Comparison of ENCODE assay signal across 29 cellular contexts in genomic region chr2:234929002-234929401, GRCh38.
"Had no signal": no experiment of that assay in that cellular context is flagged by ENCODE, and none has a peak within 500 bp of the region (broad histone marks: within the 10 kb centered on the region; RNA-seq: fewer than 3 reads in every experiment).

No MANE protein-coding gene starts in this region.

- H3K9me3 ChIP-seq: neutrophil, ovary, psoas muscle, right lobe of liver, thoracic aorta, thyroid gland, upper lobe of left lung, vagina had no signal

- H2AFZ ChIP-seq: neural progenitor cell, parathyroid adenoma had no signal

- H3K36me3 Mint-ChIP-seq: natural killer cell; neural progenitor cell; stimulated activated effector memory CD8-positive, alpha-beta T cell treated with anti-CD3 and anti-CD28 coated beads, Interleukin-12 subunit alpha, Interleukin-12 subunit beta, amount 100 ng/mL, for 72 hours; stimulated activated naive B cell treated with anti-CD40 and anti-IgM and Interleukin-4, amounts not matched to agents 10 μg/mL and 1 μg/mL and 100 μg/mL, for 72 hours had no signal

- H3K36me3 ChIP-seq: neural progenitor cell, neutrophil, ovary, right lobe of liver, sigmoid colon, stomach, thoracic aorta, thyroid gland, tibial nerve, upper lobe of left lung, vagina had no signal

- H3K4me3 ChIP-seq: neural progenitor cell, ovary, psoas muscle, right lobe of liver, sigmoid colon, stomach, thoracic aorta, thyroid gland, tibial nerve, upper lobe of left lung, vagina had no signal

- H3K9me3 Mint-ChIP-seq: natural killer cell; stimulated activated effector memory CD8-positive, alpha-beta T cell treated with anti-CD3 and anti-CD28 coated beads, Interleukin-12 subunit alpha, Interleukin-12 subunit beta, amount 100 ng/mL, for 72 hours; stimulated activated naive B cell treated with anti-CD40 and anti-IgM and Interleukin-4, amounts not matched to agents 10 μg/mL and 1 μg/mL and 100 μg/mL, for 72 hours; stimulated activated naive CD8-positive, alpha-beta T cell treated with anti-CD3 and anti-CD28 coated beads, Interleukin-15, Interleukin-2, amounts not matched to agents 100 ng/mL and 50 ng/mL, for 24 hours had no signal

- ATAC-seq: natural killer cell; psoas muscle; right cardiac atrium; right lobe of liver; stimulated activated effector memory CD8-positive, alpha-beta T cell treated with anti-CD3 and anti-CD28 coated beads, Interleukin-12 subunit alpha, Interleukin-12 subunit beta, amount 100 ng/mL, for 72 hours; stimulated activated naive B cell treated with anti-CD40 and anti-IgM and Interleukin-4, amounts not matched to agents 10 μg/mL and 1 μg/mL and 100 μg/mL, for 72 hours had no signal

- H3K4me3 Mint-ChIP-seq: natural killer cell; nephron; neural progenitor cell; stimulated activated effector memory CD8-positive, alpha-beta T cell treated with anti-CD3 and anti-CD28 coated beads, Interleukin-12 subunit alpha, Interleukin-12 subunit beta, amount 100 ng/mL, for 72 hours; stimulated activated naive B cell treated with anti-CD40 and anti-IgM and Interleukin-4, amounts not matched to agents 10 μg/mL and 1 μg/mL and 100 μg/mL, for 72 hours; stimulated activated naive CD8-positive, alpha-beta T cell treated with anti-CD3 and anti-CD28 coated beads, Interleukin-15, Interleukin-2, amounts not matched to agents 100 ng/mL and 50 ng/mL, for 24 hours had no signal

- H3K27ac ChIP-seq: neural progenitor cell, neutrophil, ovary, parathyroid adenoma, psoas muscle, right lobe of liver, sigmoid colon, stomach, thoracic aorta, thyroid gland, tibial nerve, upper lobe of left lung, vagina had no signal

- H3K27me3 ChIP-seq: neural progenitor cell, neutrophil, ovary, right lobe of liver, sigmoid colon, stomach, thyroid gland, tibial nerve, upper lobe of left lung, vagina had no signal

- H3K4me1 ChIP-seq: parathyroid adenoma, psoas muscle, right lobe of liver, sigmoid colon, thyroid gland, tibial nerve, upper lobe of left lung, vagina had no signal

- H3K4me2 ChIP-seq: neural progenitor cell had no signal

- H3K4me1 Mint-ChIP-seq: natural killer cell; nephron; stimulated activated effector memory CD8-positive, alpha-beta T cell treated with anti-CD3 and anti-CD28 coated beads, Interleukin-12 subunit alpha, Interleukin-12 subunit beta, amount 100 ng/mL, for 72 hours had no signal

- H3K9ac ChIP-seq: neural progenitor cell, parathyroid adenoma had no signal

- H3K27me3 Mint-ChIP-seq: progenitor cell of endocrine pancreas; stimulated activated naive CD8-positive, alpha-beta T cell treated with anti-CD3 and anti-CD28 coated beads, Interleukin-15, Interleukin-2, amounts not matched to agents 100 ng/mL and 50 ng/mL, for 24 hours had no signal

- DNase-seq: natural killer cell; occipital lobe; ovary; posterior cingulate gyrus; psoas muscle; right cardiac atrium; right lobe of liver; sigmoid colon; small intestine; stimulated activated CD4-positive, alpha-beta T cell treated with anti-CD3 and anti-CD28 coated beads, Interleukin-15, amount 100 ng/mL, for 24 hours; stimulated activated CD4-positive, alpha-beta T cell treated with anti-CD3 and anti-CD28 coated beads, Interleukin-2, amount 100 ng/mL, for 24 hours; stimulated activated CD4-positive, alpha-beta T cell treated with anti-CD3 and anti-CD28 coated beads, Interleukin-2, amount 100 ng/mL, for 48 hours; stimulated activated CD4-positive, alpha-beta T cell treated with anti-CD3 and anti-CD28 coated beads, Interleukin-4, amount 100 ng/mL, for 24 hours; stimulated activated naive B cell treated with anti-CD40 and anti-IgM and Interleukin-4, amounts not matched to agents 10 μg/mL and 1 μg/mL and 100 μg/mL, for 72 hours; stimulated activated naive CD4-positive, alpha-beta T cell treated with Interleukin-2 at 50 U/mL for 16 hours; stomach; thyroid gland; trophoblast cell had no signal

- H3K27ac Mint-ChIP-seq: natural killer cell; nephron; neural progenitor cell; stimulated activated effector memory CD8-positive, alpha-beta T cell treated with anti-CD3 and anti-CD28 coated beads, Interleukin-12 subunit alpha, Interleukin-12 subunit beta, amount 100 ng/mL, for 72 hours; stimulated activated naive B cell treated with anti-CD40 and anti-IgM and Interleukin-4, amounts not matched to agents 10 μg/mL and 1 μg/mL and 100 μg/mL, for 72 hours; stimulated activated naive CD8-positive, alpha-beta T cell treated with anti-CD3 and anti-CD28 coated beads, Interleukin-15, Interleukin-2, amounts not matched to agents 100 ng/mL and 50 ng/mL, for 24 hours had no signal
